ENCODE assay signal across 16 cellular contexts in the genomic region with DNA sequence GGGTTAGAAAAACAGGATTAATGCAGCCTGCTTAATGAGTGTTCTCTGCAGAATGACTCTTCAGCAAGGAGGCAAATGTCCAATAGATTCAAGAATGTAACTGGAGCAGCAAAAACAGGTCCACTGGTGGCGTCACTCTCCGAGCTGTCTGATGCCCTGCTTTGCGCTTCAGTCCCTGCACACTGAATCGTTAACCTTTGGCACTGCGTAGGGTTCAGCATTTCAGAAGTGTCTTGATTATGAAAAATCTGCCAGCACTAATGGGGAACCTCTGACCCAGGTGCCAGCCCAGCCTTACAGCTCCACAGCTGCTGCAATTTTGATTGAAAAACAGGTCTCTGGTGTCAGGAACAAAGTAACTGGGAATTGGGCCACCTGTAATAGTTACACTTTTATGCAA.
"Had no signal": no experiment of that assay in that cellular context is flagged by ENCODE, and none has a peak within 500 bp of the region (broad histone marks: within the 10 kb centered on the region; RNA-seq: fewer than 3 reads in every experiment).

No MANE protein-coding gene starts in this region.

- DNase-seq: activated CD4-positive, alpha-beta T cell treated with anti-CD3 and anti-CD28 coated beads, Interleukin-2, amount 10 ng/mL, durations not matched to agents 7 days and 5 days; activated CD8-positive, alpha-beta memory T cell treated with anti-CD3 and anti-CD28 coated beads, Interleukin-2, amount 50 U/mL, for 48 hours; activated gamma-delta T cell; activated T-cell treated with anti-CD3 and anti-CD28 coated beads, Interleukin-2, amount 50 U/mL, for 72 hours; amniotic stem cell; body of pancreas; foreskin keratinocyte; immature natural killer cell; naive B cell; posterior cingulate gyrus; right cardiac atrium; T-cell; T-helper 9 cell had no signal

- FAIRE-seq: endothelial cell of umbilical vein had no signal

- H3K27ac ChIP-seq: body of pancreas, coronary artery, foreskin keratinocyte, suprapubic skin had no signal

- H3K27me3 ChIP-seq: body of pancreas, foreskin keratinocyte, suprapubic skin had no signal

- H3K9me3 ChIP-seq: body of pancreas, suprapubic skin had no signal

- H3K4me3 ChIP-seq: body of pancreas, coronary artery, suprapubic skin had no signal

- H3K4me1 ChIP-seq: foreskin keratinocyte had no signal

- H3K36me3 ChIP-seq: suprapubic skin had no signal

- ATAC-seq: activated T-cell treated with anti-CD3 and anti-CD28 coated beads, Interleukin-2, amount 50 U/mL, for 72 hours; body of pancreas; right cardiac atrium; T-cell had no signal
